ENCODE assay signal across 13 cellular contexts in the genomic region with DNA sequence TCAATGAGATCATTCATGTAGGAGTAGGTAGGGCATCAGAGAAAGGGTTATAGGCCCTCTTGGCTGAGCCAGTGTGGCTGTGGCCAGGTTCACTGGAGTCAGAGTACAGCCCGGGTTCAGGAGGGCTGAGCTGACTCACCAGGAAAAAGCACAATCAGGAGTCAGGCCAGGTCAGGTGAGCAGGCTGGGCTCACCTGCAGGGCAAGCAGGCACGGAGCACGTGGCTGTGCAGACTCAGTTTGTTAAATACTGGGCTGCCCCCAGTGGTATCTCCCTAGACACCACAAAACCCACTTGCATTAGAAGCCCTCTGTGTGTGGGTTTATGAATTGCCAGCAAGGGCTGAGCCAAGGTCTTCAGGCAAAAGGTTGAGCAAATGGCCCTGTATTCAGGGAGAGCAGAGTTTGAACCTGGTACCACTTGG.
DNase-seq lines count a peak whose midpoint lies in the region; ATAC-seq, FAIRE-seq and TF ChIP-seq lines count a peak whose summit lies in the region.
"Had no signal": no experiment of that assay in that cellular context is flagged by ENCODE, and none has a peak within 500 bp of the region (broad histone marks: within the 10 kb centered on the region; RNA-seq: fewer than 3 reads in every experiment).

No MANE protein-coding gene starts in this region.

- H3K27ac ChIP-seq in kidney (ENCODE audit: low read depth in 2 of 2, low read length in 2 of 2) = peak overlapping the region; percentile 38 to 51
- no peak overlapping the region for H3K27ac ChIP-seq in upper lobe of right lung
- no peak overlapping the region for H3K27ac ChIP-seq in naive thymus-derived CD4-positive, alpha-beta T cell (ENCODE audit: low read depth, low read length)

- H3K4me1 ChIP-seq in kidney (ENCODE audit: control insufficient read depth in 1 of 2, insufficient read depth in 1 of 2, low read depth in 1 of 2, low read length in 2 of 2) (peaks cover 10 to 18% of the 10 kb centered on the region in 2 donors), upper lobe of right lung (no peaks in the 10 kb centered on the region)
- H3K4me1 ChIP-seq in naive thymus-derived CD4-positive, alpha-beta T cell (ENCODE audit: control insufficient read depth in 2 of 2, insufficient read depth in 2 of 2, low read length in 2 of 2) = no peaks in the 10 kb centered on the region

- no peak overlapping the region for H3K9ac ChIP-seq in kidney (ENCODE audit: low read length in 2 of 2)

- H3K9me3 Mint-ChIP-seq in naive thymus-derived CD4-positive, alpha-beta T cell = peaks cover 0 to 4% (median 0%) of the 10 kb centered on the region in 11 donors
- H3K9me3 Mint-ChIP-seq: CD4-positive, alpha-beta T cell had no signal

- TF ChIP-seq EP300 in Ishikawa (IDR thresholded peaks at IDR 0.05; ENCODE audit: borderline replicate concordance) = no peak

- POLR2A ChIA-PET in naive thymus-derived CD4-positive, alpha-beta T cell (lab: Charles Lee) = no interaction called here

- ATAC-seq in upper lobe of right lung (peak; percentile 53), HG03280 (IDR thresholded peaks at IDR 0.05; ENCODE audit: unreplicated experiment) (no peak), GM18858 (IDR thresholded peaks at IDR 0.05; ENCODE audit: unreplicated experiment) (no peak)
- no peak for ATAC-seq in naive thymus-derived CD4-positive, alpha-beta T cell

- H3K27me3 ChIP-seq in upper lobe of right lung = no peaks in the 10 kb centered on the region
- no peaks in the 10 kb centered on the region for H3K27me3 ChIP-seq in naive thymus-derived CD4-positive, alpha-beta T cell (ENCODE audit: control insufficient read depth in 2 of 2, insufficient read depth in 2 of 2, low read length in 2 of 2)

- H3K4me3 Mint-ChIP-seq in naive thymus-derived CD4-positive, alpha-beta T cell = no peak overlapping the region
- H3K4me3 Mint-ChIP-seq: CD4-positive, alpha-beta T cell had no signal

- DNase-seq in SW480 (ENCODE audit: low spot score) = peak; percentile 70
- DNase-seq in kidney = peak; percentile 84
- DNase-seq in upper lobe of right lung = no peak
- DNase-seq in naive thymus-derived CD4-positive, alpha-beta T cell = no peak
- DNase-seq: activated T-cell treated with anti-CD3 and anti-CD28 coated beads, Interleukin-2, amount 50 U/mL, for 48 hours; CD4-positive, alpha-beta T cell; NCI-H2171; SIG-M5; T-helper 9 cell had no signal

- TF ChIP-seq CTCF in kidney (IDR thresholded peaks at IDR 0.05; ENCODE audit: borderline replicate concordance, extremely low read depth, insufficient read depth) = no peak
- TF ChIP-seq CTCF in upper lobe of right lung (IDR thresholded peaks at IDR 0.05) = no peak

- no peaks in the 10 kb centered on the region for H3K36me3 Mint-ChIP-seq in naive thymus-derived CD4-positive, alpha-beta T cell

- H3K36me3 ChIP-seq in kidney (ENCODE audit: control insufficient read depth in 1 of 2, insufficient read depth in 2 of 2, low read length in 2 of 2) = no peaks in the 10 kb centered on the region
- H3K36me3 ChIP-seq in upper lobe of right lung = no peaks in the 10 kb centered on the region
- H3K36me3 ChIP-seq in naive thymus-derived CD4-positive, alpha-beta T cell (ENCODE audit: control insufficient read depth in 2 of 3, insufficient read depth in 3 of 3, low read length in 3 of 3) = no peaks in the 10 kb centered on the region

- CTCF ChIA-PET in naive thymus-derived CD4-positive, alpha-beta T cell (lab: Charles Lee) = interaction anchor here (0.6 to 1.9 kb wide), 2 partner anchors 208 to 403 kb away, joined by 4 to 5 read pairs; no protein-coding TSS in a partner anchor

- no peak for TF ChIP-seq RAD21 in Ishikawa (IDR thresholded peaks at IDR 0.05; ENCODE audit: low read depth)

- no peaks in the 10 kb centered on the region for H3K9me3 ChIP-seq in kidney (ENCODE audit: control insufficient read depth in 1 of 2, low read length in 2 of 2)
- no peaks in the 10 kb centered on the region for H3K9me3 ChIP-seq in upper lobe of right lung
- no peaks in the 10 kb centered on the region for H3K9me3 ChIP-seq in naive thymus-derived CD4-positive, alpha-beta T cell (ENCODE audit: control insufficient read depth in 2 of 3, low read length in 3 of 3)

- H3K27me3 Mint-ChIP-seq in naive thymus-derived CD4-positive, alpha-beta T cell = peaks cover 4 to 15% (median 10%) of the 10 kb centered on the region in 5 donors

- intact Hi-C loops in kidney (cut with DNase I) = no loop called here
- intact Hi-C loops in upper lobe of right lung (cut with DNase I) = no loop called here
- intact Hi-C loops in naive thymus-derived CD4-positive, alpha-beta T cell (cut with micrococcal nuclease) = no loop called here

- H3K4me3 ChIP-seq in kidney (ENCODE audit: low read length in 2 of 2) (no peak overlapping the region), upper lobe of right lung (no peak overlapping the region)
- H3K4me3 ChIP-seq in naive thymus-derived CD4-positive, alpha-beta T cell (ENCODE audit: low read length) = no peak overlapping the region

- H3K4me1 Mint-ChIP-seq in naive thymus-derived CD4-positive, alpha-beta T cell = no peaks in the 10 kb centered on the region

- no peak overlapping the region for H3K27ac Mint-ChIP-seq in naive thymus-derived CD4-positive, alpha-beta T cell
- H3K27ac Mint-ChIP-seq: CD4-positive, alpha-beta T cell had no signal

- no peak for FAIRE-seq in kidney (lab: Jason Lieb, UNC)
- FAIRE-seq: GM19239 had no signal

TF ChIP-seq in Ishikawa, 13 proteins besides CTCF, POLR2A, EP300 and RAD21:
- TF ChIP-seq CREB1 (IDR thresholded peaks at IDR 0.05; ENCODE audit: low read depth) = no peak
- TF ChIP-seq, protein P1, sequence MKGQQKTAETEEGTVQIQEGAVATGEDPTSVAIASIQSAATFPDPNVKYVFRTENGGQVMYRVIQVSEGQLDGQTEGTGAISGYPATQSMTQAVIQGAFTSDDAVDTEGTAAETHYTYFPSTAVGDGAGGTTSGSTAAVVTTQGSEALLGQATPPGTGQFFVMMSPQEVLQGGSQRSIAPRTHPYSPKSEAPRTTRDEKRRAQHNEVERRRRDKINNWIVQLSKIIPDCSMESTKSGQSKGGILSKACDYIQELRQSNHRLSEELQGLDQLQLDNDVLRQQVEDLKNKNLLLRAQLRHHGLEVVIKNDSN (IDR thresholded peaks at IDR 0.05) = peak; percentile 66
- TF ChIP-seq, protein P2, sequence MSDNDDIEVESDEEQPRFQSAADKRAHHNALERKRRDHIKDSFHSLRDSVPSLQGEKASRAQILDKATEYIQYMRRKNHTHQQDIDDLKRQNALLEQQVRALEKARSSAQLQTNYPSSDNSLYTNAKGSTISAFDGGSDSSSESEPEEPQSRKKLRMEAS (IDR thresholded peaks at IDR 0.05) = peak; percentile 77

Comparison
In these comparisons a context has a peak if more than half of its experiments do, and no peak if none do; other contexts are left out.
1. DNase-seq: peak in SW480 (single experiment) and kidney (single experiment); none in upper lobe of right lung (single experiment) and naive thymus-derived CD4-positive, alpha-beta T cell (0 of 9).
2. H3K27ac ChIP-seq: peak in kidney (2 of 2); none in upper lobe of right lung (single experiment) and naive thymus-derived CD4-positive, alpha-beta T cell (single experiment).